ENCODE assay signal across 2 cellular contexts in the genomic region with DNA sequence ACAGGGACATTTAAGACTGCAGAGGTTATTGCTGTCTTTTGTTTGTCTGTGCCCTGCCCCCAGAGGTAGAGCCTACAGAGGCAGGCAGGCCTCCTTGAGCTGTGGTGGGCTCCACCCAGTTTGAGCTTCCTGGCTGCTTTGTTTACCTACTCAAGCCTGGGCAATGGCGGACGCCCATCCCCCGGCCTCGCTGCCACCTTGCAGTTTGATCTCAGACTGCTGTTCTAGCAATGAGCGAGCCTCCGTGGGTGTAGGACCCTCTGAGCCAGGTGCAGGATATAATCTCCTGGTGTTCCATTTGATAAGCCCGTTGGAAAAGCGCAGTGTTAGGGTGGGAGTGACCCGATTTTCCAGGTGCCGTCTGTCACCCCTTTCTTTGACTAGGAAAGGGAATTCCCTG. TPM values are rescaled to one million over a fixed set of nuclear protein-coding genes. Genes with fewer than 3 reads are reported as not detected.
"Had no signal": no experiment of that assay in that cellular context is flagged by ENCODE, and none has a peak within 500 bp of the region (broad histone marks: within the 10 kb centered on the region; RNA-seq: fewer than 3 reads in every experiment).

No MANE protein-coding gene starts in this region.

RNA-seq across cellular contexts. Expression of a gene that starts 34.0 kb away (rescaled TPM):
- total RNA-seq: activated T-helper 1 cell treated with anti-CD3 and anti-CD28 coated beads, Interleukin-12 subunit alpha, Interleukin-12 subunit beta, Interleukin-2, Interleukin-4 antibody, amounts not matched to agents 30 ng/mL and 10 ng/mL and 1 ng/mL, durations not matched to agents 14 hours and 24 hours and 36 hours; activated T-helper 2 cell treated with anti-CD3 and anti-CD28 coated beads, Interferon-gamma antibody, Interleukin-2, Interleukin-4, amounts not matched to agents 10 μg/mL and 5 μg/mL and 100 μg/mL, durations not matched to agents 14 hours and 24 hours and 36 hours had no signal
